In the genomic region with DNA sequence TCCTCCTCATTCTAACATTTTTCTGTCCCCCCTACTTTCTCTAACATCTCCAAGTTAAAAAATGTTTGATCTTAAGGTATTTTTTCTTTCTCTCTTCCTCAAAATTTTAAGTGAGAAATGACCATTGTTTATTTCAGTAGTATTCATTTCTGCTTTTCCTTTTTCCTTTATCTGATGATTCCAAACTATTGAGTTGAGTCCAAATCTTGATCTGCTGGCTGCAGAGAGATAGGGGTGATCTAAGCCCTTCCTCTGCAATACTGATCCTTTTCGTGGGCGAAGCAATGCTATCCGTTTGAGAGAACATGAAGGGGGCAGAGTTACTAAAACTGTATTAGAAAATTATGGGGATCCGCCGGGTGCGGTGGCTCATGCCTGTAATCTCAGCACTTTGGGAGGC, we compare ENCODE assay signal across 14 cellular contexts. TPM values are rescaled to one million over a fixed set of nuclear protein-coding genes. Genes with fewer than 3 reads are reported as not detected.
DNase-seq lines count a peak whose midpoint lies in the region; ATAC-seq and TF ChIP-seq lines count a peak whose summit lies in the region.
"Had no signal": no experiment of that assay in that cellular context is flagged by ENCODE, and none has a peak within 500 bp of the region (broad histone marks: within the 10 kb centered on the region; RNA-seq: fewer than 3 reads in every experiment).

No MANE protein-coding gene starts in this region.

- H3K4me1 Mint-ChIP-seq in Caco-2 (ENCODE audit: low read depth, unreplicated experiment) (peaks cover 30% of the 10 kb centered on the region), endodermal cell (peaks cover 17% of the 10 kb centered on the region), neural progenitor cell (peaks cover 27% of the 10 kb centered on the region)

- CTCF ChIA-PET in Caco-2 (lab: Charles Lee), result interaction anchor here (0.8 kb wide), 1 partner anchor 137 kb away, joined by 3 read pairs; no protein-coding TSS in a partner anchor
- CTCF ChIA-PET in PC-3 (lab: Charles Lee), result no interaction called here

- H3F3A ChIP-seq in PC-3 (ENCODE audit: low read length, unreplicated experiment) (no peaks in the 10 kb centered on the region), neural progenitor cell (ENCODE audit: low read depth) (peaks cover 17% of the 10 kb centered on the region)

- TF ChIP-seq CTCF in Caco-2 (IDR thresholded peaks at IDR 0.05; ENCODE audit: insufficient read depth in 1 of 2, low read depth in 1 of 2, low read length in 1 of 2, severe bottlenecking in 1 of 2, unreplicated experiment in 1 of 2), result no peak
- no peak for TF ChIP-seq CTCF in PC-3 (conservative IDR thresholded peaks at IDR 0.05; ENCODE audit: low read depth, low read length)
- no peak for TF ChIP-seq CTCF in endodermal cell (conservative IDR thresholded peaks at IDR 0.05)
- no peak for TF ChIP-seq CTCF in neural progenitor cell (IDR thresholded peaks at IDR 0.05)
- TF ChIP-seq CTCF in body of pancreas (IDR thresholded peaks at IDR 0.05), result no peak

- H3K27ac Mint-ChIP-seq in Caco-2 (ENCODE audit: unreplicated experiment) (peak overlapping the region; percentile 77), endodermal cell (no peak overlapping the region), neural progenitor cell (no peak overlapping the region)

- H4K20me1 ChIP-seq in PC-3 (ENCODE audit: low read length) (no peaks in the 10 kb centered on the region), neural progenitor cell (ENCODE audit: low read depth) (peaks cover 10% of the 10 kb centered on the region)

- BruUV-seq in Caco-2 (replicated peaks; lab: Mats Ljungman, UMichigan) (no TSS peak), PC-3 (replicated peaks; lab: Mats Ljungman, UMichigan) (TSS peak; percentile 79)

- intact Hi-C loops in Caco-2 (cut with micrococcal nuclease; ENCODE audit: unreplicated experiment), result no loop called here
- intact Hi-C loops in PC-3 (cut with micrococcal nuclease), result loop anchor here (1.0 kb wide), 1 partner anchor 52 kb away; no protein-coding TSS in a partner anchor
- intact Hi-C loops in body of pancreas (cut with DNase I), result no loop called here

- peak overlapping the region; percentile 61; the same call in 1 of the 2 replicates for H3K9ac ChIP-seq in PC-3 (ENCODE audit: low read length)
- no peak overlapping the region for H3K9ac ChIP-seq in endodermal cell (ENCODE audit: extremely low read depth, low read length, poor library complexity, severe bottlenecking)
- no peak overlapping the region for H3K9ac ChIP-seq in neural progenitor cell

- no peak overlapping the region for H3K27ac ChIP-seq in PC-3 (ENCODE audit: low read length)
- no peak overlapping the region for H3K27ac ChIP-seq in endodermal cell (ENCODE audit: low read depth, low read length)
- H3K27ac ChIP-seq in neural progenitor cell, result no peak overlapping the region
- no peak overlapping the region for H3K27ac ChIP-seq in body of pancreas
- H3K27ac ChIP-seq: C4-2B, colonic mucosa had no signal

- no peak for TF ChIP-seq POLR2A in body of pancreas (IDR thresholded peaks at IDR 0.05)

- no peak for DNase-seq in Caco-2
- DNase-seq in PC-3, result no peak
- DNase-seq in endodermal cell, result no peak
- no peak for DNase-seq in neural progenitor cell (ENCODE audit: low spot score)
- no peak for DNase-seq in body of pancreas
- no peak for DNase-seq in NCI-H2081 treated with DMSO at 0.1 percent for 48 hours (lab: John Stamatoyannopoulos, UW)
- no peak for DNase-seq in DMS153 (lab: John Stamatoyannopoulos, UW)
- DNase-seq in kidney tubule cell (ENCODE audit: low spot score), result no peak
- DNase-seq: activated CD8-positive, alpha-beta memory T cell treated with anti-CD3 and anti-CD28 coated beads, Interleukin-2, amount 50 U/mL, for 4 hours; colonic mucosa; KG1; mammary epithelial cell had no signal

- peak overlapping the region; percentile 96 for H2AFZ ChIP-seq in PC-3 (ENCODE audit: low read length)
- H2AFZ ChIP-seq in neural progenitor cell (replicated peaks), result peak overlapping the region; percentile 86

- H3K9me3 ChIP-seq in Caco-2 (no peaks in the 10 kb centered on the region), PC-3 (ENCODE audit: low read length) (no peaks in the 10 kb centered on the region), endodermal cell (ENCODE audit: control insufficient read depth, low read length) (no peaks in the 10 kb centered on the region), neural progenitor cell (ENCODE audit: low read depth) (no peaks in the 10 kb centered on the region), body of pancreas (no peaks in the 10 kb centered on the region)
- H3K9me3 ChIP-seq: colonic mucosa had no signal

- POLR2A ChIA-PET in Caco-2 (lab: Charles Lee) (no interaction called here), PC-3 (lab: Charles Lee; ENCODE audit: unreplicated experiment) (no interaction called here)

- peaks cover 11% of the 10 kb centered on the region; the same call in 1 of the 2 replicates for H3K4me1 ChIP-seq in Caco-2
- H3K4me1 ChIP-seq in PC-3 (ENCODE audit: insufficient read depth, low read length), result peaks cover 18% of the 10 kb centered on the region
- no peaks in the 10 kb centered on the region for H3K4me1 ChIP-seq in endodermal cell (ENCODE audit: control insufficient read depth, insufficient read depth, low read length)
- peaks cover 6% of the 10 kb centered on the region for H3K4me1 ChIP-seq in neural progenitor cell
- peaks cover 19% of the 10 kb centered on the region for H3K4me1 ChIP-seq in body of pancreas

- no peaks in the 10 kb centered on the region for H3K36me3 ChIP-seq in Caco-2 (ENCODE audit: control insufficient read depth, insufficient read depth, low read length)
- H3K36me3 ChIP-seq in PC-3 (ENCODE audit: low read depth, low read length), result no peaks in the 10 kb centered on the region
- H3K36me3 ChIP-seq in endodermal cell (ENCODE audit: control insufficient read depth, insufficient read depth, low read length), result no peaks in the 10 kb centered on the region
- H3K36me3 ChIP-seq in neural progenitor cell, result no peaks in the 10 kb centered on the region
- H3K36me3 ChIP-seq in body of pancreas (replicated peaks in 1 of 2; ENCODE audit: insufficient read depth in 1 of 2, low read depth in 2 of 2), result no peaks in the 10 kb centered on the region
- H3K36me3 ChIP-seq: colonic mucosa had no signal

- H3K27me3 Mint-ChIP-seq in Caco-2 (ENCODE audit: insufficient read depth, unreplicated experiment), result no peaks in the 10 kb centered on the region
- H3K27me3 Mint-ChIP-seq in endodermal cell (ENCODE audit: insufficient read depth), result peaks cover 48% of the 10 kb centered on the region
- peaks cover 28% of the 10 kb centered on the region for H3K27me3 Mint-ChIP-seq in neural progenitor cell (ENCODE audit: insufficient read depth, low read depth)

- WGBS in endodermal cell (ENCODE audit: insufficient coverage in 1 of 2, insufficient read length in 1 of 2), 2 experiments, result 75 to 91% methylated on average over 3 to 6 of the region's 6 CpGs
- WGBS in body of pancreas, 2 donors, result 62 to 70% methylated on average over 6 of the region's 6 CpGs

- H3K9me2 ChIP-seq in PC-3 (replicated peaks; ENCODE audit: low read length), result no peaks in the 10 kb centered on the region

- peaks cover 22% of the 10 kb centered on the region for H3K79me2 ChIP-seq in PC-3 (ENCODE audit: low read length)
- no peaks in the 10 kb centered on the region for H3K79me2 ChIP-seq in neural progenitor cell (ENCODE audit: low read depth)

- H3K4me2 ChIP-seq in PC-3 (ENCODE audit: low read length), result peak overlapping the region; percentile 91
- H3K4me2 ChIP-seq in neural progenitor cell, result peak overlapping the region; percentile 86

- no peak for ATAC-seq in PC-3
- ATAC-seq in body of pancreas, result no peak
- ATAC-seq: activated CD4-positive, CD25-positive, alpha-beta regulatory T cell treated with anti-CD3 and anti-CD28 coated beads, Interleukin-2, amount 50 U/mL, for 24 hours had no signal

- H3K27me3 ChIP-seq in Caco-2 (replicated peaks; ENCODE audit: control insufficient read depth, insufficient read depth, low read length) (no peaks in the 10 kb centered on the region), PC-3 (ENCODE audit: low read length) (no peaks in the 10 kb centered on the region), endodermal cell (ENCODE audit: control insufficient read depth, insufficient read depth, low read length, poor library complexity, severe bottlenecking) (peaks cover 52% of the 10 kb centered on the region), neural progenitor cell (peaks cover 39% of the 10 kb centered on the region), body of pancreas (peaks cover 5 to 21% of the 10 kb centered on the region in 2 donors)

- H3K4me3 ChIP-seq in Caco-2 (ENCODE audit: low read depth, low read length) (peak overlapping the region; percentile 68), PC-3 (ENCODE audit: low read length) (peak overlapping the region; percentile 93), endodermal cell (ENCODE audit: low read length) (peak overlapping the region; percentile 84), neural progenitor cell (peak overlapping the region; percentile 73), body of pancreas (no peak overlapping the region)
- H3K4me3 ChIP-seq: colonic mucosa had no signal

- H3K36me3 Mint-ChIP-seq in Caco-2 (ENCODE audit: insufficient read depth, unreplicated experiment) (no peaks in the 10 kb centered on the region), endodermal cell (ENCODE audit: low read depth) (no peaks in the 10 kb centered on the region), neural progenitor cell (no peaks in the 10 kb centered on the region)

- no peaks in the 10 kb centered on the region for H3K9me3 Mint-ChIP-seq in Caco-2 (ENCODE audit: unreplicated experiment)
- no peaks in the 10 kb centered on the region for H3K9me3 Mint-ChIP-seq in endodermal cell
- peaks cover 2% of the 10 kb centered on the region for H3K9me3 Mint-ChIP-seq in neural progenitor cell

- H3K4me3 Mint-ChIP-seq in Caco-2 (ENCODE audit: unreplicated experiment) (peak overlapping the region; percentile 79), endodermal cell (peak overlapping the region; percentile 76), neural progenitor cell (peak overlapping the region; percentile 92)

RNA-seq across cellular contexts. Expression of a gene that starts 0.5 kb away (rescaled TPM):
- total RNA-seq in Caco-2 (2022) (16.4 and 20.1 TPM in 2 replicates), PC-3 (2014; rRNA removed) (6.0 and 6.6 TPM in 2 replicates), endodermal cell (1 to 10 TPM; 1.7 to 5.1 TPM), neural progenitor cell (ENCODE audit: low replicate concordance) (0.49 and 2.7 TPM in 2 replicates), body of pancreas (1 to 10 TPM; 1.0 to 1.3 TPM)
- 10.8 TPM for polyA plus RNA-seq in endodermal cell (2013, experiment 1 of 2)
- polyA plus RNA-seq in endodermal cell (2013, experiment 2 of 2), result 10.5 TPM

RNA-seq across cellular contexts. Expression of a gene that starts 53.6 kb away (rescaled TPM):
- total RNA-seq in Caco-2 (2022) (57.8 and 60.2 TPM in 2 replicates), PC-3 (2014; rRNA removed) (25.5 and 38.4 TPM in 2 replicates), endodermal cell (10 to 100 TPM; 60.5 to 75.9 TPM), neural progenitor cell (ENCODE audit: low replicate concordance) (33.4 and 33.5 TPM in 2 replicates), body of pancreas (10 to 100 TPM; 22.4 to 34.2 TPM)
- polyA plus RNA-seq in endodermal cell (2013, experiment 1 of 2), result 55.6 TPM
- 51.5 TPM for polyA plus RNA-seq in endodermal cell (2013, experiment 2 of 2)

Comparison
In these comparisons a context has a peak if more than half of its experiments do, and no peak if none do; other contexts are left out.
1. H3K4me3 ChIP-seq: peak in Caco-2 (single experiment), PC-3 (single experiment), endodermal cell (single experiment) and neural progenitor cell (single experiment); none in body of pancreas (0 of 2).
2. Peak in every context shown above with its lines, with median percentiles within 50 percentile points of each other: H3K4me3 Mint-ChIP-seq.